14 cellular contexts compared by ENCODE assay signal in the genomic region with DNA sequence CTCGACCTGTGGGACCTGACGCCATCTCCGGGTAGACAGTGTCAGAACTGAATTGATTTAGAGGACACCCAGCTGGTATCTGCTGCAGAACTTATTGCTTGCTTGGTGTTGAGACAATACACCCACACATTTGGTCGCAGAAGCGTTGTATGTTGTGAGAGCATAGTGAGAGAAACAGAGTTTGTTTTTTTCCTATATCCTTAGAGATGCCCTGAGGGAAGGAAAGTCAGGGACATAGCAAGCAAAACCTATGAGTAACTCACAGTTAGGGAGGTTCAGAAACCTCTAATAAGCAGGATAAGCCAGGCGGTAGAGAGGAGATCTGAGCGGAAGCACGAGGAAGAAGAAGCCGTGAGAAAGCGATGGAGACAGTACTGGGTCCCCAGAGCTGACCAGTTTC. TPM values are rescaled to one million over a fixed set of nuclear protein-coding genes. Genes with fewer than 3 reads are reported as not detected.
DNase-seq lines count a peak whose midpoint lies in the region; ATAC-seq and TF ChIP-seq lines count a peak whose summit lies in the region.
"Had no signal": no experiment of that assay in that cellular context is flagged by ENCODE, and none has a peak within 500 bp of the region (broad histone marks: within the 10 kb centered on the region; RNA-seq: fewer than 3 reads in every experiment).

No MANE protein-coding gene starts in this region.

- no peaks in the 10 kb centered on the region for H3K79me2 ChIP-seq in mammary epithelial cell (ENCODE audit: insufficient read depth, low read length)

- no TSS peak for BruUV-seq in mammary epithelial cell (replicated peaks; lab: Mats Ljungman, UMichigan)

- WGBS in mammary epithelial cell (ENCODE audit: low coverage, missing lambda C conversion rate): 75% methylated on average over 10 of the region's 10 CpGs
- WGBS in thymus: 97% methylated on average over 10 of the region's 10 CpGs

- H3K9me3 ChIP-seq in mammary epithelial cell (replicated peaks; ENCODE audit: insufficient read depth, low read length) (no peaks in the 10 kb centered on the region), thymus (ENCODE audit: control insufficient read depth) (no peaks in the 10 kb centered on the region)
- H3K9me3 ChIP-seq: adrenal gland had no signal

- H3K27me3 ChIP-seq in mammary epithelial cell (ENCODE audit: insufficient read depth, low read length) (no peaks in the 10 kb centered on the region), thymus (ENCODE audit: control insufficient read depth, insufficient read depth) (no peaks in the 10 kb centered on the region)
- H3K27me3 ChIP-seq: adrenal gland had no signal

- no peak for TF ChIP-seq CTCF in mammary epithelial cell (conservative IDR thresholded peaks at IDR 0.05 in 1 of 2, IDR thresholded peaks at IDR 0.05 in 1 of 2; ENCODE audit: extremely low read depth in 1 of 2, insufficient read depth in 1 of 2, low read depth in 1 of 2, low read length in 2 of 2)

- H3K36me3 ChIP-seq in mammary epithelial cell (ENCODE audit: insufficient read depth, low read length) (no peaks in the 10 kb centered on the region), thymus (ENCODE audit: control insufficient read depth, insufficient read depth) (no peaks in the 10 kb centered on the region)
- H3K36me3 ChIP-seq: adrenal gland had no signal

- in situ Hi-C loops in mammary epithelial cell (cut with MboI; ENCODE audit: low sequenced_read_pairs in 2 of 2): loop anchor here (10.0 kb wide), 3 partner anchors 135 to 465 kb away; no protein-coding TSS in a partner anchor

- dilution Hi-C loops in mammary epithelial cell (cut with HindIII; ENCODE audit: low sequenced_read_pairs): no loop called here

- peaks cover 40% of the 10 kb centered on the region for H3K4me1 ChIP-seq in mammary epithelial cell (ENCODE audit: insufficient read depth, low read length)
- no peaks in the 10 kb centered on the region for H3K4me1 ChIP-seq in thymus (ENCODE audit: control insufficient read depth, insufficient read depth, low read length)

- H2AFZ ChIP-seq in mammary epithelial cell (ENCODE audit: low read depth, low read length): peak overlapping the region; percentile 18

- POLR2A ChIA-PET in HEK293T (lab: Yijun Ruan, JAX): no interaction called here

- H3K9ac ChIP-seq in mammary epithelial cell (ENCODE audit: insufficient read depth, low read length): no peak overlapping the region

- DNase-seq in NCI-H226 (peak; percentile 46), mammary epithelial cell (peak; percentile 76), iris pigment epithelial cell (ENCODE audit: low read depth) (peak; percentile 53), NCI-H82 treated with DMSO at 0.1 percent for 48 hours (lab: John Stamatoyannopoulos, UW; ENCODE audit: unreplicated experiment) (no peak), HEK293T (ENCODE audit: extremely low spot score) (no peak)
- DNase-seq: activated CD8-positive, alpha-beta memory T cell treated with anti-CD3 and anti-CD28 coated beads, Interleukin-2, amount 10 ng/mL, durations not matched to agents 7 days and 5 days; adrenal gland; cerebellar nuclear complex; naive B cell; stimulated activated naive CD8-positive, alpha-beta T cell treated with anti-CD3 and anti-CD28 coated beads, Interleukin-15, Interleukin-2, amounts not matched to agents 100 U/mL and 50 U/mL, for 24 hours; T-helper 9 cell had no signal

- no peaks in the 10 kb centered on the region for H4K20me1 ChIP-seq in mammary epithelial cell (ENCODE audit: insufficient read depth, low read length)

- intact Hi-C loops in mammary epithelial cell (cut with micrococcal nuclease): no loop called here

- CTCF ChIA-PET in mammary epithelial cell (lab: Charles Lee; ENCODE audit: low non-redundant PET): no interaction called here
- CTCF ChIA-PET in HEK293T (lab: Yijun Ruan, JAX): no interaction called here

- H3K27ac ChIP-seq in mammary epithelial cell (ENCODE audit: insufficient read depth, low read depth, low read length): peak overlapping the region; percentile 58
- H3K27ac ChIP-seq in thymus (ENCODE audit: low read depth): peak overlapping the region; percentile 15

- ATAC-seq in GM19324 (IDR thresholded peaks at IDR 0.05; ENCODE audit: low FRiP score, unreplicated experiment): no peak
- no peak for ATAC-seq in GM18861 (IDR thresholded peaks at IDR 0.05; ENCODE audit: unreplicated experiment)
- ATAC-seq: activated CD8-positive, alpha-beta memory T cell treated with anti-CD3 and anti-CD28 coated beads, Interleukin-2, amount 10 ng/mL, durations not matched to agents 7 days and 5 days; stimulated activated naive CD8-positive, alpha-beta T cell treated with anti-CD3 and anti-CD28 coated beads, Interleukin-15, Interleukin-2, amounts not matched to agents 100 U/mL and 50 U/mL, for 24 hours had no signal

- H3K4me2 ChIP-seq in mammary epithelial cell (ENCODE audit: insufficient read depth, low read depth, low read length): no peak overlapping the region

- H3K4me3 ChIP-seq in mammary epithelial cell (replicated peaks in 1 of 3; ENCODE audit: insufficient read depth in 1 of 3, low read depth in 2 of 3, low read length in 3 of 3) (no peak overlapping the region), thymus (ENCODE audit: low read length) (no peak overlapping the region)
- H3K4me3 ChIP-seq: adrenal gland had no signal

TF ChIP-seq in HEK293T, 16 proteins besides CTCF, POLR2A, EP300 and RAD21:
- no peak for TF ChIP-seq FOXK2 (IDR thresholded peaks at IDR 0.05)

RNA-seq across cellular contexts. Expression of a gene that starts 59.8 kb away (rescaled TPM):
- total RNA-seq in mammary epithelial cell: 10 to 100 TPM; 12.5 to 19.4 TPM
- 9.9 TPM for polyA plus RNA-seq in mammary epithelial cell
- 8.0 TPM for polyA minus RNA-seq in mammary epithelial cell
- polyA plus RNA-seq in thymus: 4.1 TPM

RNA-seq across cellular contexts. Expression of a gene that starts 59.9 kb away (rescaled TPM):
- 10 to 100 TPM; 68.2 to 74.5 TPM for total RNA-seq in mammary epithelial cell
- polyA plus RNA-seq in mammary epithelial cell (71.3 TPM), thymus (27.9 TPM)
- polyA minus RNA-seq in mammary epithelial cell: 75.1 TPM

Comparison
In these comparisons a context has a peak if more than half of its experiments do, and no peak if none do; other contexts are left out.
1. DNase-seq: peak in NCI-H226 (single experiment), mammary epithelial cell (single experiment) and iris pigment epithelial cell (single experiment); none in NCI-H82 treated with DMSO at 0.1 percent for 48 hours (single experiment) and HEK293T (single experiment).